23 cellular contexts compared by ENCODE assay signal in genomic region chr14:71492346-71492745, GRCh38.
DNase-seq lines count a peak whose midpoint lies in the region; ATAC-seq and TF ChIP-seq lines count a peak whose summit lies in the region.
"Had no signal": no experiment of that assay in that cellular context is flagged by ENCODE, and none has a peak within 500 bp of the region (broad histone marks: within the 10 kb centered on the region; RNA-seq: fewer than 3 reads in every experiment).

No MANE protein-coding gene starts in this region.

- no peaks in the 10 kb centered on the region for H3K9me3 ChIP-seq in GM23248 (ENCODE audit: low read depth)
- H3K9me3 ChIP-seq in gastroesophageal sphincter: no peaks in the 10 kb centered on the region
- peaks cover 3% of the 10 kb centered on the region for H3K9me3 ChIP-seq in psoas muscle
- H3K9me3 ChIP-seq in adrenal gland (replicated peaks in 1 of 3): peaks cover 0 to 5% (median 0%) of the 10 kb centered on the region in 3 donors
- H3K9me3 ChIP-seq: A549, HAP-1, pancreas had no signal

- ATAC-seq in gastroesophageal sphincter (no peak), psoas muscle (peak in 2 of 4 donors; percentile 30 to 47), Right ventricle myocardium inferior (no peak)
- no peak for ATAC-seq in stimulated activated memory B cell treated with anti-CD40 and anti-IgM and Interleukin-4, amounts not matched to agents 10 μg/mL and 1 μg/mL and 100 μg/mL, for 72 hours
- ATAC-seq: A549; activated CD8-positive, alpha-beta T cell treated with anti-CD3 and anti-CD28 coated beads, Interleukin-2, amount 10 ng/mL, durations not matched to agents 7 days and 5 days; heart left ventricle had no signal

- H3K36me3 ChIP-seq in GM23248 (ENCODE audit: low read depth) (peaks cover 6% of the 10 kb centered on the region), gastroesophageal sphincter (no peaks in the 10 kb centered on the region), psoas muscle (ENCODE audit: insufficient read depth in 1 of 2, low read depth in 1 of 2) (no peaks in the 10 kb centered on the region), adrenal gland (replicated peaks in 1 of 2) (no peaks in the 10 kb centered on the region)
- H3K36me3 ChIP-seq: BLaER1, HAP-1, heart left ventricle, pancreas had no signal

- no peaks in the 10 kb centered on the region for H3K27me3 Mint-ChIP-seq in stimulated activated memory B cell treated with anti-CD40 and anti-IgM and Interleukin-4, amounts not matched to agents 10 μg/mL and 1 μg/mL and 100 μg/mL, for 72 hours
- H3K27me3 Mint-ChIP-seq: naive B cell had no signal

- DNase-seq in GM23248 (no peak), psoas muscle (no peak), Right ventricle myocardium inferior (ENCODE audit: missing footprints) (no peak), HUDEP-2 (lab: John Stamatoyannopoulos, UW; ENCODE audit: unreplicated experiment in 76 of 76) (no peak), adrenal gland (no peak)
- DNase-seq: activated CD8-positive, alpha-beta T cell treated with anti-CD3 and anti-CD28 coated beads, Interleukin-2, amount 10 ng/mL, durations not matched to agents 7 days and 5 days; activated naive CD4-positive, alpha-beta T cell treated with Interleukin-2 at 50 U/mL for 16 hours; COR-L47; dermis blood vessel endothelial cell; heart left ventricle; Kasumi-1; naive B cell; NCI-H187; NCI-H2171 treated with DMSO at 0.1 percent for 48 hours; RPMI8226 had no signal

- intact Hi-C loops in psoas muscle (cut with DNase I): no loop called here
- intact Hi-C loops in Right ventricle myocardium inferior (cut with DNase I): no loop called here
- intact Hi-C loops in adrenal gland (cut with DNase I): no loop called here

- H3K4me3 ChIP-seq in GM23248 (no peak overlapping the region), gastroesophageal sphincter (no peak overlapping the region), psoas muscle (peak overlapping the region; percentile 12), adrenal gland (no peak overlapping the region)
- H3K4me3 ChIP-seq: A549, BLaER1, HAP-1, heart left ventricle, pancreas had no signal

- no peak overlapping the region for H3K4me3 Mint-ChIP-seq in stimulated activated memory B cell treated with anti-CD40 and anti-IgM and Interleukin-4, amounts not matched to agents 10 μg/mL and 1 μg/mL and 100 μg/mL, for 72 hours
- H3K4me3 Mint-ChIP-seq: activated CD8-positive, alpha-beta T cell treated with anti-CD3 and anti-CD28 coated beads, Interleukin-2, amount 10 ng/mL, durations not matched to agents 7 days and 5 days; naive B cell; T-helper 1 cell treated with Interleukin-12 subunit alpha and Interleukin-12 subunit beta and Interleukin-4 antibody, amounts not matched to agents 30 μg/mL and 1 μg/mL, for 36 hours had no signal

- no peak overlapping the region for H3K4me2 ChIP-seq in GM23248 (ENCODE audit: unreplicated experiment)
- H3K4me2 ChIP-seq: A549, BLaER1 had no signal

- 0 out of 2 replicates have a peak, but pooled peaks cover under 1% of the 10 kb centered on the region for H4K20me1 ChIP-seq in GM23248 (ENCODE audit: insufficient read depth)
- H4K20me1 ChIP-seq: BLaER1 had no signal

- H3K4me1 Mint-ChIP-seq in stimulated activated memory B cell treated with anti-CD40 and anti-IgM and Interleukin-4, amounts not matched to agents 10 μg/mL and 1 μg/mL and 100 μg/mL, for 72 hours: peaks cover 17% of the 10 kb centered on the region

- no peak overlapping the region for H3K27ac Mint-ChIP-seq in stimulated activated memory B cell treated with anti-CD40 and anti-IgM and Interleukin-4, amounts not matched to agents 10 μg/mL and 1 μg/mL and 100 μg/mL, for 72 hours
- H3K27ac Mint-ChIP-seq: T-helper 1 cell treated with Interleukin-12 subunit alpha and Interleukin-12 subunit beta and Interleukin-4 antibody, amounts not matched to agents 30 μg/mL and 1 μg/mL, for 36 hours had no signal

- no peak for TF ChIP-seq POLR2A in gastroesophageal sphincter (IDR thresholded peaks at IDR 0.05)
- no peak for TF ChIP-seq POLR2A in adrenal gland (IDR thresholded peaks at IDR 0.05)

- H3K4me1 ChIP-seq in GM23248 (ENCODE audit: insufficient read depth): peaks cover 45% of the 10 kb centered on the region
- peaks cover under 1 to 48% (median 13%) of the 10 kb centered on the region in 3 donors for H3K4me1 ChIP-seq in gastroesophageal sphincter
- H3K4me1 ChIP-seq in psoas muscle: no peaks in the 10 kb centered on the region
- peaks cover 8 to 27% of the 10 kb centered on the region in 2 donors for H3K4me1 ChIP-seq in adrenal gland (replicated peaks in 1 of 2)
- H3K4me1 ChIP-seq: A549, BLaER1, HAP-1 had no signal

- H3K27ac ChIP-seq in GM23248 (peak overlapping the region; percentile 21; the same call in 1 of the 2 replicates), angular gyrus (ENCODE audit: low read depth, low read length) (peak overlapping the region; percentile 0), gastroesophageal sphincter (peak overlapping the region; percentile 48 to 66 (median 59)), psoas muscle (no peak overlapping the region), adrenal gland (peak overlapping the region in 1 of 5 donors; percentile 32)
- H3K27ac ChIP-seq: A549, BLaER1 had no signal

- no peaks in the 10 kb centered on the region for H3K9me2 ChIP-seq in GM23248 (ENCODE audit: insufficient read depth)

- peaks cover 20% of the 10 kb centered on the region for H3K36me3 Mint-ChIP-seq in stimulated activated memory B cell treated with anti-CD40 and anti-IgM and Interleukin-4, amounts not matched to agents 10 μg/mL and 1 μg/mL and 100 μg/mL, for 72 hours

- no peak for TF ChIP-seq EP300 in gastroesophageal sphincter (IDR thresholded peaks at IDR 0.05)

- in situ Hi-C loops in GM23248 (cut with MboI): no loop called here

- no peak overlapping the region for H2AFZ ChIP-seq in GM23248

- H3F3A ChIP-seq in GM23248 (ENCODE audit: insufficient read depth): peaks cover 30% of the 10 kb centered on the region

- H3K27me3 ChIP-seq in GM23248 (replicated peaks; ENCODE audit: insufficient read depth): no peaks in the 10 kb centered on the region
- H3K27me3 ChIP-seq in gastroesophageal sphincter: no peaks in the 10 kb centered on the region
- H3K27me3 ChIP-seq in psoas muscle (ENCODE audit: insufficient read depth in 3 of 3, low read length in 2 of 3): no peaks in the 10 kb centered on the region
- H3K27me3 ChIP-seq in adrenal gland: no peaks in the 10 kb centered on the region
- H3K27me3 ChIP-seq: BLaER1, heart left ventricle, pancreas had no signal

- 92 to 98% methylated on average over 5 of the region's 5 CpGs for WGBS in GM23248 (ENCODE audit: low coverage in 1 of 2, low lambda C conversion rate in 2 of 2, missing lambda C conversion rate in 2 of 2), 2 experiments
- 49 to 63% methylated on average over 5 of the region's 5 CpGs for WGBS in gastroesophageal sphincter (ENCODE audit: low coverage in 1 of 2), 2 donors
- 76 to 87% (median 83%) methylated on average over 5 of the region's 5 CpGs for WGBS in psoas muscle, 3 donors
- WGBS in adrenal gland, 4 donors: 78 to 94% (median 88%) methylated on average over 5 of the region's 5 CpGs

- H3K79me2 ChIP-seq in GM23248 (ENCODE audit: insufficient read depth): peaks cover 95% of the 10 kb centered on the region

- peaks cover 4% of the 10 kb centered on the region for H3K9me3 Mint-ChIP-seq in stimulated activated memory B cell treated with anti-CD40 and anti-IgM and Interleukin-4, amounts not matched to agents 10 μg/mL and 1 μg/mL and 100 μg/mL, for 72 hours
- H3K9me3 Mint-ChIP-seq: T-helper 1 cell treated with Interleukin-12 subunit alpha and Interleukin-12 subunit beta and Interleukin-4 antibody, amounts not matched to agents 30 μg/mL and 1 μg/mL, for 36 hours had no signal

- H3K9ac ChIP-seq in GM23248: peak overlapping the region; percentile 21; the same call in 1 of the 2 replicates
- H3K9ac ChIP-seq: BLaER1 had no signal

- TF ChIP-seq CTCF in gastroesophageal sphincter (IDR thresholded peaks at IDR 0.05): no peak
- TF ChIP-seq CTCF in psoas muscle (IDR thresholded peaks at IDR 0.05): no peak
- no peak for TF ChIP-seq CTCF in adrenal gland (IDR thresholded peaks at IDR 0.05)
